In genomic region chr2:68472796-68473414, GRCh38 we compare ENCODE assay signal across 27 cellular contexts.
"Had no signal": no experiment of that assay in that cellular context is flagged by ENCODE, and none has a peak within 500 bp of the region (broad histone marks: within the 10 kb centered on the region; RNA-seq: fewer than 3 reads in every experiment).

No MANE protein-coding gene starts in this region.

- H3K27me3 ChIP-seq: dorsolateral prefrontal cortex, gastrocnemius medialis, neural progenitor cell, right lobe of liver, suprapubic skin, transverse colon, upper lobe of right lung, uterus had no signal

- ATAC-seq: esophagus mucosa; gastrocnemius medialis; mucosa of descending colon; natural killer cell treated with Interleukin-12 subunit alpha and Interleukin-12 subunit beta and Interleukin-15 and Interleukin-18, amount 100 ng/mL, for 72 hours; right lobe of liver; upper lobe of right lung had no signal

- H3K9me3 ChIP-seq: gastrocnemius medialis, mucosa of descending colon, right lobe of liver, suprapubic skin, transverse colon, upper lobe of right lung, uterus had no signal

- H3K36me3 ChIP-seq: gastrocnemius medialis, neural progenitor cell, right lobe of liver, suprapubic skin, transverse colon, upper lobe of right lung, uterus had no signal

- H3K27ac ChIP-seq: dorsolateral prefrontal cortex, epithelial cell of prostate, gastrocnemius medialis, neural progenitor cell, parathyroid adenoma, right lobe of liver, suprapubic skin, transverse colon, upper lobe of right lung, uterus had no signal

- H3K4me3 Mint-ChIP-seq: memory B cell; mesothelial cell of epicardium; naive B cell; natural killer cell treated with Interleukin-12 subunit alpha and Interleukin-12 subunit beta and Interleukin-15 and Interleukin-18, amount 100 ng/mL, for 72 hours; neural progenitor cell had no signal

- H3K4me2 ChIP-seq: neural progenitor cell had no signal

- H3K9me3 Mint-ChIP-seq: memory B cell; mesothelial cell of epicardium; naive B cell; natural killer cell treated with Interleukin-12 subunit alpha and Interleukin-12 subunit beta and Interleukin-15 and Interleukin-18, amount 100 ng/mL, for 72 hours; neural progenitor cell had no signal

- FAIRE-seq: colon, keratinocyte, small intestine had no signal

- H2AFZ ChIP-seq: neural progenitor cell, parathyroid adenoma had no signal

- H3K4me3 ChIP-seq: dorsolateral prefrontal cortex, gastrocnemius medialis, lung, mucosa of descending colon, neural progenitor cell, right lobe of liver, suprapubic skin, transverse colon, upper lobe of right lung, uterus had no signal

- H3K4me1 ChIP-seq: parathyroid adenoma, uterus had no signal

- DNase-seq: dorsolateral prefrontal cortex; effector CD4-positive, alpha-beta T cell; foreskin fibroblast; gastrocnemius medialis; head of caudate nucleus; mucosa of descending colon; naive B cell; right lobe of liver; small intestine; stimulated activated CD4-positive, alpha-beta T cell treated with anti-CD3 and anti-CD28 coated beads, Interleukin-15, amount 100 ng/mL, for 24 hours; stimulated activated CD4-positive, alpha-beta T cell treated with anti-CD3 and anti-CD28 coated beads, Interleukin-2, amount 100 ng/mL, for 48 hours; stimulated activated naive CD4-positive, alpha-beta T cell treated with Interleukin-2 at 50 U/mL for 16 hours; transverse colon; upper lobe of right lung; uterus had no signal

- H3K27me3 Mint-ChIP-seq: memory B cell, naive B cell, progenitor cell of endocrine pancreas had no signal

- H3K27ac Mint-ChIP-seq: memory B cell; mesothelial cell of epicardium; natural killer cell treated with Interleukin-12 subunit alpha and Interleukin-12 subunit beta and Interleukin-15 and Interleukin-18, amount 100 ng/mL, for 72 hours; neural progenitor cell; progenitor cell of endocrine pancreas had no signal

- H3K36me3 Mint-ChIP-seq: mesothelial cell of epicardium; naive B cell; natural killer cell treated with Interleukin-12 subunit alpha and Interleukin-12 subunit beta and Interleukin-15 and Interleukin-18, amount 100 ng/mL, for 72 hours; neural progenitor cell had no signal

- H3K9ac ChIP-seq: neural progenitor cell, parathyroid adenoma had no signal

- H3K79me2 ChIP-seq: parathyroid adenoma had no signal
